19 cellular contexts compared by ENCODE assay signal in genomic region chr3:196707566-196707965, GRCh38. TPM values are rescaled to one million over a fixed set of nuclear protein-coding genes. Genes with fewer than 3 reads are reported as not detected.
A peak's percentile ranks its signal among the peaks of the same experiment; 100 is the strongest.
DNase-seq lines count a peak whose midpoint lies in the region; ATAC-seq and TF ChIP-seq lines count a peak whose summit lies in the region.
"Had no signal": no experiment of that assay in that cellular context is flagged by ENCODE, and none has a peak within 500 bp of the region (broad histone marks: within the 10 kb centered on the region; RNA-seq: fewer than 3 reads in every experiment).

No MANE protein-coding gene starts in this region.

- peak overlapping the region; percentile 11 for H3K27ac Mint-ChIP-seq in endothelial cell (ENCODE audit: unreplicated experiment)
- H3K27ac Mint-ChIP-seq in activated CD4-positive, alpha-beta memory T cell treated with anti-CD3 and anti-CD28 coated beads for 36 hours = no peak overlapping the region
- H3K27ac Mint-ChIP-seq: HFFc6 had no signal

- POLR2A ChIA-PET in activated CD4-positive, alpha-beta memory T cell treated with anti-CD3 and anti-CD28 coated beads for 36 hours (lab: Charles Lee) = no interaction called here

- H3K36me3 ChIP-seq in HAP-1 (replicated peaks) = no peaks in the 10 kb centered on the region
- H3K36me3 ChIP-seq in RWPE2 (ENCODE audit: low read depth) = no peaks in the 10 kb centered on the region
- H3K36me3 ChIP-seq: BE2C had no signal

- H3K9me3 Mint-ChIP-seq in endothelial cell (ENCODE audit: unreplicated experiment) = no peaks in the 10 kb centered on the region
- no peaks in the 10 kb centered on the region for H3K9me3 Mint-ChIP-seq in activated CD4-positive, alpha-beta memory T cell treated with anti-CD3 and anti-CD28 coated beads for 36 hours
- H3K9me3 Mint-ChIP-seq: CD4-positive, alpha-beta T cell; HFFc6 had no signal

- DNase-seq in HAP-1 (ENCODE audit: low spot score in 2 of 2) (peak; percentile 34 to 81), RWPE2 (ENCODE audit: low spot score) (no peak), endothelial cell (ENCODE audit: low spot score) (no peak), foreskin keratinocyte (peak; percentile 28 to 56), NCI-H774 (lab: John Stamatoyannopoulos, UW) (no peak)
- DNase-seq in central memory CD4-positive, alpha-beta T cell = no peak
- DNase-seq in activated CD4-positive, alpha-beta memory T cell treated with anti-CD3 and anti-CD28 coated beads for 36 hours = no peak
- no peak for DNase-seq in stimulated activated naive CD8-positive, alpha-beta T cell treated with anti-CD3 and anti-CD28 coated beads, Interleukin-15, Interleukin-2, amounts not matched to agents 100 U/mL and 50 U/mL, for 24 hours
- DNase-seq: ACHN; BE2C; C1 segment of cervical spinal cord; CD4-positive, alpha-beta T cell; DMS153; DMS79; GDM1; GM23248; HCEC 1CT; HFFc6; KG1 had no signal

- TF ChIP-seq CTCF in RWPE2 (IDR thresholded peaks at IDR 0.05; ENCODE audit: poor library complexity, severe bottlenecking) (no peak), endothelial cell (IDR thresholded peaks at IDR 0.05; ENCODE audit: unreplicated experiment) (no peak), foreskin keratinocyte (conservative IDR thresholded peaks at IDR 0.05) (no peak)

- ATAC-seq in RWPE2 (ENCODE audit: low read depth) = no peak
- ATAC-seq in foreskin keratinocyte = no peak
- ATAC-seq in stimulated activated naive CD8-positive, alpha-beta T cell treated with anti-CD3 and anti-CD28 coated beads, Interleukin-15, Interleukin-2, amounts not matched to agents 100 U/mL and 50 U/mL, for 24 hours = no peak

- H3K27me3 ChIP-seq in HAP-1 (ENCODE audit: low read depth) = no peaks in the 10 kb centered on the region
- no peaks in the 10 kb centered on the region for H3K27me3 ChIP-seq in RWPE2 (ENCODE audit: insufficient read depth, poor library complexity, severe bottlenecking)
- H3K27me3 ChIP-seq in foreskin keratinocyte = no peaks in the 10 kb centered on the region
- H3K27me3 ChIP-seq: BE2C had no signal

- CTCF ChIA-PET in activated CD4-positive, alpha-beta memory T cell treated with anti-CD3 and anti-CD28 coated beads for 36 hours (lab: Charles Lee) = interaction anchor here (0.8 to 1.9 kb wide), 2 partner anchors 22 to 98 kb away, joined by 5 read pairs; no protein-coding TSS in a partner anchor

- H3K4me3 ChIP-seq in HAP-1 (no peak overlapping the region), RWPE2 (ENCODE audit: severe bottlenecking) (no peak overlapping the region)
- H3K4me3 ChIP-seq: GM23248 had no signal

- peaks cover 34% of the 10 kb centered on the region for H3K4me1 Mint-ChIP-seq in endothelial cell (ENCODE audit: unreplicated experiment)
- peaks cover 13% of the 10 kb centered on the region for H3K4me1 Mint-ChIP-seq in activated CD4-positive, alpha-beta memory T cell treated with anti-CD3 and anti-CD28 coated beads for 36 hours (ENCODE audit: low read depth)

- H3K36me3 Mint-ChIP-seq in endothelial cell (ENCODE audit: low read depth, unreplicated experiment) = peaks cover 4% of the 10 kb centered on the region
- peaks cover 4% of the 10 kb centered on the region for H3K36me3 Mint-ChIP-seq in activated CD4-positive, alpha-beta memory T cell treated with anti-CD3 and anti-CD28 coated beads for 36 hours

- H3K9me3 ChIP-seq in HAP-1 = no peaks in the 10 kb centered on the region
- no peaks in the 10 kb centered on the region for H3K9me3 ChIP-seq in RWPE2 (ENCODE audit: severe bottlenecking)
- H3K9me3 ChIP-seq: BE2C had no signal

- intact Hi-C loops in activated CD4-positive, alpha-beta memory T cell treated with anti-CD3 and anti-CD28 coated beads for 36 hours (cut with micrococcal nuclease) = no loop called here

- in situ Hi-C loops in HAP-1 (cut with MboI; ENCODE audit: low sequenced_read_pairs) = no loop called here

- peaks cover 3% of the 10 kb centered on the region for H3K27me3 Mint-ChIP-seq in endothelial cell (ENCODE audit: unreplicated experiment)
- no peaks in the 10 kb centered on the region for H3K27me3 Mint-ChIP-seq in activated CD4-positive, alpha-beta memory T cell treated with anti-CD3 and anti-CD28 coated beads for 36 hours
- H3K27me3 Mint-ChIP-seq: CD4-positive, alpha-beta T cell had no signal

- H3K4me1 ChIP-seq in HAP-1 (peaks cover 12% of the 10 kb centered on the region), RWPE2 (ENCODE audit: insufficient read depth, poor library complexity, severe bottlenecking) (peaks cover 20% of the 10 kb centered on the region), foreskin keratinocyte (peaks cover 10% of the 10 kb centered on the region)
- H3K4me1 ChIP-seq: BE2C had no signal

- peak overlapping the region; percentile 16 for H3K27ac ChIP-seq in RWPE2 (ENCODE audit: poor library complexity, severe bottlenecking)
- H3K27ac ChIP-seq in foreskin keratinocyte = no peak overlapping the region
- H3K27ac ChIP-seq: GM23248 had no signal

- no peak overlapping the region for H3K4me3 Mint-ChIP-seq in endothelial cell (ENCODE audit: unreplicated experiment)
- no peak overlapping the region for H3K4me3 Mint-ChIP-seq in activated CD4-positive, alpha-beta memory T cell treated with anti-CD3 and anti-CD28 coated beads for 36 hours
- H3K4me3 Mint-ChIP-seq: CD4-positive, alpha-beta T cell; HFFc6 had no signal

RNA-seq across cellular contexts. Expression of gene CEP19, which starts 4.5 kb away (rescaled TPM):
- total RNA-seq in endothelial cell (ENCODE audit: unreplicated experiment) (6.0 TPM), foreskin keratinocyte (1.9 and 2.4 TPM in 2 replicates)
- polyA plus RNA-seq in foreskin keratinocyte = 1.1 and 1.2 TPM in 2 replicates
- total RNA-seq in activated CD4-positive, alpha-beta memory T cell treated with anti-CD3 and anti-CD28 coated beads for 36 hours = 1 to 10 TPM; 6.5 to 6.6 TPM

RNA-seq across cellular contexts. Expression of gene PIGX, which starts 4.6 kb away (rescaled TPM):
- total RNA-seq in endothelial cell (ENCODE audit: unreplicated experiment) = 35.7 TPM
- total RNA-seq in foreskin keratinocyte = 22.7 and 27.7 TPM in 2 replicates
- polyA plus RNA-seq in foreskin keratinocyte = 15.8 and 20.9 TPM in 2 replicates
- total RNA-seq in activated CD4-positive, alpha-beta memory T cell treated with anti-CD3 and anti-CD28 coated beads for 36 hours = 10 to 100 TPM; 47.5 to 49.2 TPM

RNA-seq across cellular contexts. Expression of gene PAK2, which starts 32.1 kb away (rescaled TPM):
- total RNA-seq in endothelial cell (ENCODE audit: unreplicated experiment) (116 TPM), foreskin keratinocyte (62.3 and 63.3 TPM in 2 replicates)
- 16.4 and 21.3 TPM in 2 replicates for polyA plus RNA-seq in foreskin keratinocyte
- total RNA-seq in activated CD4-positive, alpha-beta memory T cell treated with anti-CD3 and anti-CD28 coated beads for 36 hours = 100 to 1,000 TPM in 1 of 2 experiments, 10 to 100 TPM in 1; 98.4 to 101 TPM

Comparison
In these comparisons a context has a peak if more than half of its experiments do, and no peak if none do; other contexts are left out.
1. DNase-seq: peak in HAP-1 (2 of 2) and foreskin keratinocyte (2 of 2); none in RWPE2 (single experiment), endothelial cell (single experiment), central memory CD4-positive, alpha-beta T cell (single experiment), activated CD4-positive, alpha-beta memory T cell treated with anti-CD3 and anti-CD28 coated beads for 36 hours (single experiment), NCI-H774 (single experiment) and stimulated activated naive CD8-positive, alpha-beta T cell treated with anti-CD3 and anti-CD28 coated beads, Interleukin-15, Interleukin-2, amounts not matched to agents 100 U/mL and 50 U/mL, for 24 hours (single experiment).